In the genomic region with DNA sequence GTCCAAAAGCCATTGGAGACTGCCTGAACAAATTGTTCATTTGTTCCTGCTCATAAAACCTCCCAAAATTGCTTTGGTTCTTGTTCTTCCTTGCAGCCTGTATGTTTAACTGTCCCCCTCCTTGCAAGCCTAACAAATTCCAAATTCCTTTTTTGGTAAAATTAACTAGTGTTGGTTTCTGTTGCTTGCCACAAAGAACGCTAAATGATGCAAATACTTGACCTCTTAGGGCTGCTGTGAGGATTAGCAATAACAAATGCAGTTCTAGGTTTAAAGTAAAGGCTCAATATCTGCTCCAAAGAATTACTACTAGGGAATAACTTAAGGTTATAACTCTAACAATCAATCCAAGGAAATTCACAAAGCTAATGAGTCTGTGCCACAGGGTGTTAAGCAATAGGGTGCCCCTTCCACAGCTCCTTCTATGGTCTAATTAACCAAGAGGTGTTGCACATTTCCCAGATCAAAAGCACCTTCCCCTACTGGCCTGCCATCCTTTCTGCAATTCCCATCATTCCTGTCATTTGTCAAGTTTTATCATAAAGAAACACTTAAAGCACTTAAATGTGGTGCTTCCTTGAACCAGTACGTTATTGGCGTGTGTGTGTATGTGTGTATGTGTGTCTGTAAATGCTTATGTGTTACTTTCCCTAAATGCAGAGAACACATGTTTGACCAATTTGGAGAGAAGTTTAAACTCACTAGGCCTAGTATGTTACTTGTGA, we compare ENCODE assay signal across 28 cellular contexts.
"Had no signal": no experiment of that assay in that cellular context is flagged by ENCODE, and none has a peak within 500 bp of the region (broad histone marks: within the 10 kb centered on the region; RNA-seq: fewer than 3 reads in every experiment).

No MANE protein-coding gene starts in this region.

- H3K4me1 ChIP-seq: left lung, lower lobe of right lung, neural progenitor cell, parathyroid adenoma, right atrium auricular region, transverse colon had no signal

- H3K4me2 ChIP-seq: neural progenitor cell had no signal

- H3K27me3 ChIP-seq: brain microvascular endothelial cell, left lung, neural progenitor cell, right atrium auricular region, transverse colon had no signal

- H3K4me3 Mint-ChIP-seq: activated B cell treated with CpG ODN at 0.5 μM for 24 hours; activated CD8-positive, alpha-beta T cell treated with anti-CD3 and anti-CD28 coated beads for 36 hours; activated naive CD8-positive, alpha-beta T cell treated with anti-CD3 and anti-CD28 coated beads, Interleukin-2, amount 50 U/mL, for 24 hours; activated T-cell treated with anti-CD3 and anti-CD28 coated beads, Interleukin-2, amount 50 U/mL, for 4 hours; activated T-helper 17 cell treated with anti-CD3 and anti-CD28 coated beads, Interleukin-2, amount 50 U/mL, for 72 hours; effector memory CD8-positive, alpha-beta T cell; natural killer cell; neural progenitor cell; T-helper 2 cell treated with Interferon-gamma antibody and Interleukin-4, amounts not matched to agents 5 μg/mL and 100 μg/mL, for 36 hours had no signal

- FAIRE-seq: endothelial cell of umbilical vein, frontal cortex, islet of Langerhans had no signal

- H3K4me3 ChIP-seq: left lung, lower lobe of right lung, neural progenitor cell, psoas muscle, right atrium auricular region, transverse colon had no signal

- H2AFZ ChIP-seq: neural progenitor cell, parathyroid adenoma had no signal

- H3K27ac ChIP-seq: brain microvascular endothelial cell, left lung, lower lobe of right lung, neural progenitor cell, parathyroid adenoma, psoas muscle, right atrium auricular region, transverse colon had no signal

- H3K9me3 ChIP-seq: left lung, lower lobe of right lung, psoas muscle, right atrium auricular region, transverse colon had no signal

- H3K9me3 Mint-ChIP-seq: activated B cell treated with CpG ODN at 0.5 μM for 24 hours; activated CD8-positive, alpha-beta T cell treated with anti-CD3 and anti-CD28 coated beads for 36 hours; activated naive CD8-positive, alpha-beta T cell treated with anti-CD3 and anti-CD28 coated beads, Interleukin-2, amount 50 U/mL, for 24 hours; activated T-cell treated with anti-CD3 and anti-CD28 coated beads, Interleukin-2, amount 50 U/mL, for 4 hours; activated T-helper 17 cell treated with anti-CD3 and anti-CD28 coated beads, Interleukin-2, amount 50 U/mL, for 72 hours; effector memory CD8-positive, alpha-beta T cell; natural killer cell; neural progenitor cell; T-helper 2 cell treated with Interferon-gamma antibody and Interleukin-4, amounts not matched to agents 5 μg/mL and 100 μg/mL, for 36 hours had no signal

- H3K79me2 ChIP-seq: parathyroid adenoma had no signal

- DNase-seq: activated B cell treated with CpG ODN at 0.5 μM for 24 hours; activated CD4-positive, alpha-beta T cell treated with anti-CD3 and anti-CD28 coated beads, Interleukin-2, amount 50 U/mL, for 1 hour; activated CD8-positive, alpha-beta T cell treated with anti-CD3 and anti-CD28 coated beads for 36 hours; activated gamma-delta T cell treated with Interleukin-2 at 50 U/mL for 16 hours; activated naive CD4-positive, alpha-beta T cell treated with anti-CD3 and anti-CD28 coated beads, Interleukin-2, amount 50 U/mL, for 16 hours; activated naive CD8-positive, alpha-beta T cell treated with anti-CD3 and anti-CD28 coated beads, Interleukin-2, amount 50 U/mL, for 24 hours; activated T-cell treated with anti-CD3 and anti-CD28 coated beads, Interleukin-2, amount 50 U/mL, for 4 hours; anterior cingulate cortex; brain microvascular endothelial cell; cortex of kidney; effector memory CD8-positive, alpha-beta T cell; lower lobe of right lung; mesendoderm; natural killer cell; occipital lobe; stimulated activated CD4-positive, alpha-beta T cell treated with anti-CD3 and anti-CD28 coated beads, Interleukin-2, amount 100 ng/mL, for 48 hours; stimulated activated naive CD4-positive, alpha-beta T cell treated with Interleukin-2 at 50 U/mL for 16 hours; transverse colon had no signal

- H3K36me3 ChIP-seq: brain microvascular endothelial cell, left lung, lower lobe of right lung, neural progenitor cell, right atrium auricular region, transverse colon had no signal

- H3K36me3 Mint-ChIP-seq: natural killer cell, neural progenitor cell had no signal

- H3K9ac ChIP-seq: neural progenitor cell, parathyroid adenoma had no signal

- H3K27ac Mint-ChIP-seq: activated B cell treated with CpG ODN at 0.5 μM for 24 hours; activated CD8-positive, alpha-beta T cell treated with anti-CD3 and anti-CD28 coated beads for 36 hours; activated naive CD8-positive, alpha-beta T cell treated with anti-CD3 and anti-CD28 coated beads, Interleukin-2, amount 50 U/mL, for 24 hours; activated T-helper 17 cell treated with anti-CD3 and anti-CD28 coated beads, Interleukin-2, amount 50 U/mL, for 72 hours; effector memory CD8-positive, alpha-beta T cell; natural killer cell; neural progenitor cell; T-helper 2 cell treated with Interferon-gamma antibody and Interleukin-4, amounts not matched to agents 5 μg/mL and 100 μg/mL, for 36 hours had no signal

- H3K4me1 Mint-ChIP-seq: activated naive CD8-positive, alpha-beta T cell treated with anti-CD3 and anti-CD28 coated beads, Interleukin-2, amount 50 U/mL, for 24 hours; activated T-helper 17 cell treated with anti-CD3 and anti-CD28 coated beads, Interleukin-2, amount 50 U/mL, for 72 hours had no signal

- ATAC-seq: activated CD8-positive, alpha-beta T cell treated with anti-CD3 and anti-CD28 coated beads for 36 hours; activated naive CD8-positive, alpha-beta T cell treated with anti-CD3 and anti-CD28 coated beads, Interleukin-2, amount 50 U/mL, for 24 hours; activated T-cell treated with anti-CD3 and anti-CD28 coated beads, Interleukin-2, amount 50 U/mL, for 4 hours; activated T-helper 17 cell treated with anti-CD3 and anti-CD28 coated beads, Interleukin-2, amount 50 U/mL, for 72 hours; effector memory CD8-positive, alpha-beta T cell; left lung; lower lobe of right lung; natural killer cell; psoas muscle had no signal
